In genomic region chr5:134555223-134555790, GRCh38 we compare ENCODE assay signal across 8 cellular contexts. TPM values are rescaled to one million over a fixed set of nuclear protein-coding genes. Genes with fewer than 3 reads are reported as not detected.
DNase-seq lines count a peak whose midpoint lies in the region; ATAC-seq and TF ChIP-seq lines count a peak whose summit lies in the region.

No MANE protein-coding gene starts in this region.

- peak overlapping the region; percentile 86 to 99 (median 95) for H3K27ac Mint-ChIP-seq in CD14-positive monocyte
- H3K27ac Mint-ChIP-seq in natural killer cell treated with Interleukin-12 subunit alpha and Interleukin-12 subunit beta and Interleukin-15 and Interleukin-18, amount 100 ng/mL, for 72 hours, result peak overlapping the region; percentile 97 to 98

- no peak for DNase-seq in CD14-positive monocyte (ENCODE audit: low spot score)
- no peak for DNase-seq in ascending aorta (ENCODE audit: low spot score in 2 of 2)
- no peak for DNase-seq in natural killer cell treated with Interleukin-12 subunit alpha and Interleukin-12 subunit beta and Interleukin-15 and Interleukin-18, amount 100 ng/mL, for 72 hours (ENCODE audit: low spot score)
- DNase-seq in GM19238 (ENCODE audit: insufficient read length, low spot score), result no peak

- intact Hi-C loops in CD14-positive monocyte (cut with micrococcal nuclease) (no loop called here), ascending aorta (cut with DNase I) (no loop called here)

- peaks cover 34 to 37% of the 10 kb centered on the region in 2 donors for H3K36me3 Mint-ChIP-seq in CD14-positive monocyte
- H3K36me3 Mint-ChIP-seq in natural killer cell treated with Interleukin-12 subunit alpha and Interleukin-12 subunit beta and Interleukin-15 and Interleukin-18, amount 100 ng/mL, for 72 hours, result peaks cover 8% of the 10 kb centered on the region

- H3K4me1 Mint-ChIP-seq in CD14-positive monocyte, result peaks cover 32% of the 10 kb centered on the region
- peaks cover 42 to 52% of the 10 kb centered on the region in 2 donors for H3K4me1 Mint-ChIP-seq in natural killer cell treated with Interleukin-12 subunit alpha and Interleukin-12 subunit beta and Interleukin-15 and Interleukin-18, amount 100 ng/mL, for 72 hours (ENCODE audit: low read depth in 2 of 2)

- ATAC-seq in HG03280 (IDR thresholded peaks at IDR 0.05; ENCODE audit: unreplicated experiment), result peak; percentile 11
- ATAC-seq in natural killer cell treated with Interleukin-12 subunit alpha and Interleukin-12 subunit beta and Interleukin-15 and Interleukin-18, amount 100 ng/mL, for 72 hours, result peak; percentile 18 to 33
- ATAC-seq in HG03565 (IDR thresholded peaks at IDR 0.05; ENCODE audit: unreplicated experiment), result no peak
- ATAC-seq in HG02973 (IDR thresholded peaks at IDR 0.05; ENCODE audit: unreplicated experiment), result no peak
- no peak for ATAC-seq in GM18519 (IDR thresholded peaks at IDR 0.05; ENCODE audit: low FRiP score, unreplicated experiment)

- peaks cover 0 to 2% (median 0%) of the 10 kb centered on the region in 7 donors for H3K9me3 Mint-ChIP-seq in CD14-positive monocyte
- peaks cover 4% of the 10 kb centered on the region for H3K9me3 Mint-ChIP-seq in natural killer cell treated with Interleukin-12 subunit alpha and Interleukin-12 subunit beta and Interleukin-15 and Interleukin-18, amount 100 ng/mL, for 72 hours

- no peaks in the 10 kb centered on the region for H3K9me3 ChIP-seq in ascending aorta

- H3K36me3 ChIP-seq in ascending aorta, result peaks cover 12 to 26% of the 10 kb centered on the region in 2 donors

- H3K4me1 ChIP-seq in ascending aorta, result peaks cover 17 to 55% of the 10 kb centered on the region in 2 donors

- H3K4me3 Mint-ChIP-seq in CD14-positive monocyte, result peak overlapping the region; percentile 34 to 52
- H3K4me3 Mint-ChIP-seq in natural killer cell treated with Interleukin-12 subunit alpha and Interleukin-12 subunit beta and Interleukin-15 and Interleukin-18, amount 100 ng/mL, for 72 hours, result peak overlapping the region; percentile 79

- peak overlapping the region; percentile 88 to 93 for H3K27ac ChIP-seq in ascending aorta

- peaks cover 0 to 2% (median 0%) of the 10 kb centered on the region in 3 donors for H3K27me3 Mint-ChIP-seq in CD14-positive monocyte (ENCODE audit: low read depth in 3 of 3)
- H3K27me3 Mint-ChIP-seq in natural killer cell treated with Interleukin-12 subunit alpha and Interleukin-12 subunit beta and Interleukin-15 and Interleukin-18, amount 100 ng/mL, for 72 hours, result no peaks in the 10 kb centered on the region

- TF ChIP-seq CTCF in CD14-positive monocyte (IDR thresholded peaks at IDR 0.05) (no peak), ascending aorta (IDR thresholded peaks at IDR 0.05) (no peak)

- H3K4me3 ChIP-seq in ascending aorta, result no peak overlapping the region

- H3K27me3 ChIP-seq in ascending aorta, result no peaks in the 10 kb centered on the region

RNA-seq across cellular contexts. Expression of gene JADE2, which starts 29.8 kb away (rescaled TPM):
- polyA plus RNA-seq in CD14-positive monocyte, result 1 to 10 TPM; 2.1 to 3.1 TPM
- 70.9 TPM for total RNA-seq in ascending aorta
- 10 to 100 TPM; 45.2 to 70.8 TPM for total RNA-seq in natural killer cell treated with Interleukin-12 subunit alpha and Interleukin-12 subunit beta and Interleukin-15 and Interleukin-18, amount 100 ng/mL, for 72 hours

Comparison
In these comparisons a context has a peak if more than half of its experiments do, and no peak if none do; other contexts are left out.
1. ATAC-seq: peak in HG03280 (single experiment) and natural killer cell treated with Interleukin-12 subunit alpha and Interleukin-12 subunit beta and Interleukin-15 and Interleukin-18, amount 100 ng/mL, for 72 hours (2 of 2); none in HG03565 (single experiment), HG02973 (single experiment) and GM18519 (single experiment).